In genomic region chr20:62405108-62405980, GRCh38 we compare ENCODE assay signal across 8 cellular contexts. TPM values are rescaled to one million over a fixed set of nuclear protein-coding genes. Genes with fewer than 3 reads are reported as not detected.
DNase-seq lines count a peak whose midpoint lies in the region; ATAC-seq and TF ChIP-seq lines count a peak whose summit lies in the region.

No MANE protein-coding gene starts in this region.

- no peaks in the 10 kb centered on the region for H3K9me3 Mint-ChIP-seq in CD14-positive monocyte
- no peaks in the 10 kb centered on the region for H3K9me3 Mint-ChIP-seq in activated T-helper 2 cell treated with anti-CD3 and anti-CD28 coated beads, Interferon-gamma antibody, Interleukin-2, Interleukin-4, amounts not matched to agents 10 μg/mL and 5 μg/mL and 100 μg/mL, durations not matched to agents 14 hours and 24 hours and 36 hours

- 83% methylated on average over 23 of the region's 23 CpGs for WGBS in smooth muscle cell (ENCODE audit: low lambda C conversion rate)

- H3K4me1 Mint-ChIP-seq in CD14-positive monocyte = peaks cover 34% of the 10 kb centered on the region
- H3K4me1 Mint-ChIP-seq in activated T-helper 2 cell treated with anti-CD3 and anti-CD28 coated beads, Interferon-gamma antibody, Interleukin-2, Interleukin-4, amounts not matched to agents 10 μg/mL and 5 μg/mL and 100 μg/mL, durations not matched to agents 14 hours and 24 hours and 36 hours (ENCODE audit: low read depth) = peaks cover 19% of the 10 kb centered on the region

- DNase-seq in CD14-positive monocyte (ENCODE audit: low spot score) (peak; percentile 62), HT-29 (ENCODE audit: low spot score) (peak; percentile 56), left ventricle myocardium superior (peak; percentile 67), smooth muscle cell (lab: John Stamatoyannopoulos, UW; ENCODE audit: unreplicated experiment) (no peak), NCI-H2029 treated with DMSO at 0.1 percent for 48 hours (lab: John Stamatoyannopoulos, UW) (no peak)
- no peak for DNase-seq in activated T-helper 2 cell treated with anti-CD3 and anti-CD28 coated beads, Interferon-gamma antibody, Interleukin-2, Interleukin-4, amounts not matched to agents 10 μg/mL and 5 μg/mL and 100 μg/mL, durations not matched to agents 14 hours and 24 hours and 36 hours (ENCODE audit: low spot score)

- H3K27ac Mint-ChIP-seq in CD14-positive monocyte = peak overlapping the region in 6 of 7 donors; percentile 26 to 80 (median 42)
- peak overlapping the region; percentile 52 for H3K27ac Mint-ChIP-seq in activated T-helper 2 cell treated with anti-CD3 and anti-CD28 coated beads, Interferon-gamma antibody, Interleukin-2, Interleukin-4, amounts not matched to agents 10 μg/mL and 5 μg/mL and 100 μg/mL, durations not matched to agents 14 hours and 24 hours and 36 hours

- H3K4me2 ChIP-seq in smooth muscle cell = peak overlapping the region; percentile 93

- no peaks in the 10 kb centered on the region for H3F3A ChIP-seq in smooth muscle cell (ENCODE audit: low read depth)

- H3K9ac ChIP-seq in smooth muscle cell (ENCODE audit: low read depth) = no peak overlapping the region

- peaks cover 6% of the 10 kb centered on the region for H4K20me1 ChIP-seq in smooth muscle cell (ENCODE audit: low read depth)

- H3K4me3 Mint-ChIP-seq in CD14-positive monocyte = peak overlapping the region; percentile 72 to 79
- H3K4me3 Mint-ChIP-seq in activated T-helper 2 cell treated with anti-CD3 and anti-CD28 coated beads, Interferon-gamma antibody, Interleukin-2, Interleukin-4, amounts not matched to agents 10 μg/mL and 5 μg/mL and 100 μg/mL, durations not matched to agents 14 hours and 24 hours and 36 hours (ENCODE audit: low read depth) = peak overlapping the region; percentile 80

- peaks cover 11 to 14% (median 13%) of the 10 kb centered on the region in 3 donors for H3K27me3 Mint-ChIP-seq in CD14-positive monocyte (ENCODE audit: low read depth in 3 of 3)
- H3K27me3 Mint-ChIP-seq in activated T-helper 2 cell treated with anti-CD3 and anti-CD28 coated beads, Interferon-gamma antibody, Interleukin-2, Interleukin-4, amounts not matched to agents 10 μg/mL and 5 μg/mL and 100 μg/mL, durations not matched to agents 14 hours and 24 hours and 36 hours (ENCODE audit: low read depth) = no peaks in the 10 kb centered on the region

- peaks cover 11% of the 10 kb centered on the region for H3K4me1 ChIP-seq in smooth muscle cell (ENCODE audit: low read depth)

- TF ChIP-seq CTCF in CD14-positive monocyte (IDR thresholded peaks at IDR 0.05) (no peak), smooth muscle cell (IDR thresholded peaks at IDR 0.05; ENCODE audit: borderline replicate concordance, insufficient read depth, poor library complexity, severe bottlenecking) (peak; percentile 32)

- peaks cover 9 to 22% of the 10 kb centered on the region in 2 donors for H3K36me3 Mint-ChIP-seq in CD14-positive monocyte
- peaks cover 6% of the 10 kb centered on the region for H3K36me3 Mint-ChIP-seq in activated T-helper 2 cell treated with anti-CD3 and anti-CD28 coated beads, Interferon-gamma antibody, Interleukin-2, Interleukin-4, amounts not matched to agents 10 μg/mL and 5 μg/mL and 100 μg/mL, durations not matched to agents 14 hours and 24 hours and 36 hours (ENCODE audit: low read depth)

- H3K9me3 ChIP-seq in smooth muscle cell (replicated peaks; ENCODE audit: low read depth) = no peaks in the 10 kb centered on the region

- no peak overlapping the region for H3K4me3 ChIP-seq in smooth muscle cell

- intact Hi-C loops in CD14-positive monocyte (cut with micrococcal nuclease) (loop anchor here (5.0 to 10.0 kb wide), 3 partner anchors 171 to 392 kb away; partner anchors contain the start of genes MRGBP (in 2 of the 2) and OSBPL2 (in 1 of the 2)), left ventricle myocardium superior (cut with micrococcal nuclease) (no loop called here)
- intact Hi-C loops in activated T-helper 2 cell treated with anti-CD3 and anti-CD28 coated beads, Interferon-gamma antibody, Interleukin-2, Interleukin-4, amounts not matched to agents 10 μg/mL and 5 μg/mL and 100 μg/mL, durations not matched to agents 14 hours and 24 hours and 36 hours (cut with micrococcal nuclease) = loop anchor here (5.0 to 10.0 kb wide), 2 partner anchors 209 to 387 kb away; no protein-coding TSS in a partner anchor

- H2AFZ ChIP-seq in smooth muscle cell (ENCODE audit: low read depth) = no peak overlapping the region

- H3K79me2 ChIP-seq in smooth muscle cell (ENCODE audit: low read depth) = peaks cover 11% of the 10 kb centered on the region

- H3K36me3 ChIP-seq in smooth muscle cell (ENCODE audit: low read depth) = no peaks in the 10 kb centered on the region

- H3K27me3 ChIP-seq in smooth muscle cell (ENCODE audit: low read depth) = no peaks in the 10 kb centered on the region

- H3K27ac ChIP-seq in smooth muscle cell (ENCODE audit: low read depth) = no peak overlapping the region

- ATAC-seq in left ventricle myocardium superior (peak; percentile 42), HG02885 (IDR thresholded peaks at IDR 0.05; ENCODE audit: poor library complexity, unreplicated experiment) (no peak), HG02798 (IDR thresholded peaks at IDR 0.05; ENCODE audit: poor library complexity, unreplicated experiment) (no peak)

RNA-seq across cellular contexts. Expression of gene CABLES2, which starts 1.7 kb away (rescaled TPM):
- polyA plus RNA-seq in CD14-positive monocyte (under 1 TPM; 0.60 to 0.61 TPM), smooth muscle cell (7.4 and 13.7 TPM in 2 replicates)
- 9.5 and 9.8 TPM in 2 replicates for total RNA-seq in HT-29 (2014; rRNA removed; shearing (Covaris generic))
- 12.5 and 12.6 TPM in 2 replicates for total RNA-seq in activated T-helper 2 cell treated with anti-CD3 and anti-CD28 coated beads, Interferon-gamma antibody, Interleukin-2, Interleukin-4, amounts not matched to agents 10 μg/mL and 5 μg/mL and 100 μg/mL, durations not matched to agents 14 hours and 24 hours and 36 hours
- total RNA-seq in left ventricle myocardium superior (19.1 TPM), smooth muscle cell (5.2 and 7.6 TPM in 2 replicates)

RNA-seq across cellular contexts. Expression of gene RPS21, which starts 18.4 kb away (rescaled TPM):
- polyA plus RNA-seq in CD14-positive monocyte (100 to 1,000 TPM; 799 to 968 TPM), smooth muscle cell (438 and 495 TPM in 2 replicates)
- 3,073 and 3,139 TPM in 2 replicates for total RNA-seq in HT-29 (2014; rRNA removed; shearing (Covaris generic))
- 2,020 and 2,085 TPM in 2 replicates for total RNA-seq in activated T-helper 2 cell treated with anti-CD3 and anti-CD28 coated beads, Interferon-gamma antibody, Interleukin-2, Interleukin-4, amounts not matched to agents 10 μg/mL and 5 μg/mL and 100 μg/mL, durations not matched to agents 14 hours and 24 hours and 36 hours
- total RNA-seq in left ventricle myocardium superior (693 TPM), smooth muscle cell (2,536 and 4,082 TPM in 2 replicates)

RNA-seq across cellular contexts. Expression of gene RBBP8NL, which starts 22.0 kb away (rescaled TPM):
- polyA plus RNA-seq in CD14-positive monocyte = not detected
- total RNA-seq in HT-29 (2014; rRNA removed; shearing (Covaris generic)) = 24.4 and 26.7 TPM in 2 replicates
- not detected in 2 replicates for total RNA-seq in activated T-helper 2 cell treated with anti-CD3 and anti-CD28 coated beads, Interferon-gamma antibody, Interleukin-2, Interleukin-4, amounts not matched to agents 10 μg/mL and 5 μg/mL and 100 μg/mL, durations not matched to agents 14 hours and 24 hours and 36 hours
- total RNA-seq in left ventricle myocardium superior = not detected
- 0.27 and 0.40 TPM in 2 replicates for total RNA-seq in smooth muscle cell
- 4.4 TPM in 1 of 2 replicates, not detected in the other for polyA plus RNA-seq in smooth muscle cell

RNA-seq across cellular contexts. Expression of gene LAMA5, which starts 38.2 kb away (rescaled TPM):
- polyA plus RNA-seq in CD14-positive monocyte (not detected), smooth muscle cell (27.6 and 132 TPM in 2 replicates)
- total RNA-seq in HT-29 (2014; rRNA removed; shearing (Covaris generic)) = 286 and 336 TPM in 2 replicates
- 3.1 and 3.9 TPM in 2 replicates for total RNA-seq in activated T-helper 2 cell treated with anti-CD3 and anti-CD28 coated beads, Interferon-gamma antibody, Interleukin-2, Interleukin-4, amounts not matched to agents 10 μg/mL and 5 μg/mL and 100 μg/mL, durations not matched to agents 14 hours and 24 hours and 36 hours
- total RNA-seq in left ventricle myocardium superior (110 TPM), smooth muscle cell (27.5 and 30.0 TPM in 2 replicates)

Comparison
In these comparisons a context has a peak if more than half of its experiments do, and no peak if none do; other contexts are left out.
1. DNase-seq: peak in CD14-positive monocyte (single experiment), HT-29 (single experiment) and left ventricle myocardium superior (single experiment); none in activated T-helper 2 cell treated with anti-CD3 and anti-CD28 coated beads, Interferon-gamma antibody, Interleukin-2, Interleukin-4, amounts not matched to agents 10 μg/mL and 5 μg/mL and 100 μg/mL, durations not matched to agents 14 hours and 24 hours and 36 hours (single experiment), smooth muscle cell (single experiment) and NCI-H2029 treated with DMSO at 0.1 percent for 48 hours (single experiment).
2. RNA of gene RBBP8NL, which starts 22.0 kb away (total RNA-seq): 24.4 to 26.7 TPM in HT-29; 0.27 to 0.40 TPM in smooth muscle cell, not detected in activated T-helper 2 cell treated with anti-CD3 and anti-CD28 coated beads, Interferon-gamma antibody, Interleukin-2, Interleukin-4, amounts not matched to agents 10 μg/mL and 5 μg/mL and 100 μg/mL, durations not matched to agents 14 hours and 24 hours and 36 hours and not detected in left ventricle myocardium superior (single experiment); every median in the first group is over 10 times any median in the second.